13 cellular contexts compared by ENCODE assay signal in genomic region chr15:37111427-37111717, GRCh38. TPM values are rescaled to one million over a fixed set of nuclear protein-coding genes. Genes with fewer than 3 reads are reported as not detected.
DNase-seq lines count a peak whose midpoint lies in the region; ATAC-seq and TF ChIP-seq lines count a peak whose summit lies in the region.
"Had no signal": no experiment of that assay in that cellular context is flagged by ENCODE, and none has a peak within 500 bp of the region (broad histone marks: within the 10 kb centered on the region; RNA-seq: fewer than 3 reads in every experiment).

No MANE protein-coding gene starts in this region.

- H3K9ac ChIP-seq in H9 (ENCODE audit: extremely low read depth, insufficient read length, low read length) (no peak overlapping the region), iPS-15b (ENCODE audit: low read depth, low read length) (no peak overlapping the region)

- H3K9me3 Mint-ChIP-seq in H9 = peaks cover 0 to 3% of the 10 kb centered on the region in 2 experiments; a peak in 3 of 5 replicates
- H3K9me3 Mint-ChIP-seq in activated T-helper 17 cell treated with anti-CD3 and anti-CD28 coated beads, Interleukin-2, amount 50 U/mL, for 72 hours = peaks cover 4% of the 10 kb centered on the region
- peaks cover 4 to 6% of the 10 kb centered on the region in 2 donors for H3K9me3 Mint-ChIP-seq in natural killer cell
- H3K9me3 Mint-ChIP-seq: CD4-positive, alpha-beta T cell had no signal

- H4K20me1 ChIP-seq in H9 (ENCODE audit: control insufficient read depth, insufficient read depth, insufficient read length) = peaks cover 2% of the 10 kb centered on the region

- H3T11ph ChIP-seq in H9 (ENCODE audit: low read length) = no peak overlapping the region

- H2BK5ac ChIP-seq in H9 (ENCODE audit: insufficient read length, low read length) = no peak overlapping the region

- intact Hi-C loops in natural killer cell (cut with micrococcal nuclease) = no loop called here

- H4K8ac ChIP-seq in H9 (replicated peaks; ENCODE audit: insufficient read length, low read depth, low read length) = no peak overlapping the region

- H3K9me3 ChIP-seq in H9 (ENCODE audit: control insufficient read depth, low read depth, low read length) (no peaks in the 10 kb centered on the region), iPS-15b (ENCODE audit: control insufficient read depth, insufficient read depth, low read length) (no peaks in the 10 kb centered on the region)

- H3K4me3 Mint-ChIP-seq in H9 = peak overlapping the region; percentile 61 to 89
- peak overlapping the region; percentile 23 for H3K4me3 Mint-ChIP-seq in activated T-helper 17 cell treated with anti-CD3 and anti-CD28 coated beads, Interleukin-2, amount 50 U/mL, for 72 hours
- H3K4me3 Mint-ChIP-seq in natural killer cell = no peak overlapping the region
- H3K4me3 Mint-ChIP-seq: CD4-positive, alpha-beta T cell had no signal

- H3K79me2 ChIP-seq in H9 (ENCODE audit: insufficient read depth, low read length) = no peaks in the 10 kb centered on the region

- no peak for TF ChIP-seq CTCF in H9 (conservative IDR thresholded peaks at IDR 0.05)
- TF ChIP-seq CTCF in retinal pigment epithelial cell (conservative IDR thresholded peaks at IDR 0.05; ENCODE audit: low read depth, low read length) = no peak
- no peak for TF ChIP-seq CTCF in natural killer cell (IDR thresholded peaks at IDR 0.05)

- H3K23me2 ChIP-seq in H9 (ENCODE audit: insufficient read length, low read depth, low read length, poor library complexity, severe bottlenecking) = peaks cover 22% of the 10 kb centered on the region

- H2AFZ ChIP-seq in H9 (ENCODE audit: low read length) = no peak overlapping the region

- H3K4ac ChIP-seq in H9 (ENCODE audit: low read depth, low read length) = no peak overlapping the region

- no peaks in the 10 kb centered on the region; a peak in 1 of 7 replicates for H3K36me3 Mint-ChIP-seq in H9 (ENCODE audit: insufficient read depth in 1 of 3, low read depth in 3 of 3)
- peaks cover 20% of the 10 kb centered on the region for H3K36me3 Mint-ChIP-seq in activated T-helper 17 cell treated with anti-CD3 and anti-CD28 coated beads, Interleukin-2, amount 50 U/mL, for 72 hours (ENCODE audit: low read depth)
- peaks cover 28% of the 10 kb centered on the region for H3K36me3 Mint-ChIP-seq in natural killer cell

- no peak overlapping the region for H2AK5ac ChIP-seq in H9 (ENCODE audit: insufficient read length, low read length)

- H2BK120ac ChIP-seq in H9 (ENCODE audit: low read depth, low read length, poor library complexity, severe bottlenecking) = no peak overlapping the region

- DNase-seq in H9 (no peak), retinal pigment epithelial cell (ENCODE audit: low read depth) (no peak), UCSD-AML1 (lab: John Stamatoyannopoulos, UW; ENCODE audit: unreplicated experiment) (no peak), NCI-H2171 (lab: John Stamatoyannopoulos, UW) (no peak), natural killer cell (no peak)
- DNase-seq: amniotic stem cell; CD4-positive, alpha-beta T cell; NCI-H187 had no signal

- no peak overlapping the region for H2BK12ac ChIP-seq in H9 (ENCODE audit: insufficient read length, low read depth, low read length)

- no peak overlapping the region for H4K5ac ChIP-seq in H9 (ENCODE audit: insufficient read length, low read depth, low read length)

- no peak overlapping the region for H3K14ac ChIP-seq in H9 (ENCODE audit: insufficient read depth, low read length)

- H4K91ac ChIP-seq in H9 (ENCODE audit: insufficient read length, low read depth, low read length) = no peak overlapping the region

- WGBS in H9 (ENCODE audit: extremely low coverage, insufficient read length, low lambda C conversion rate) = no CpG with 5 or more reads among the region's 3 CpGs

- H2BK15ac ChIP-seq in H9 (ENCODE audit: low read depth, low read length) = no peak overlapping the region

- no peaks in the 10 kb centered on the region for H3K36me3 ChIP-seq in iPS-15b (ENCODE audit: control insufficient read depth, insufficient read depth, low read length)

- H3K4me2 ChIP-seq in H9 (ENCODE audit: insufficient read depth, insufficient read length, low read length) = peak overlapping the region; percentile 83

- no peak overlapping the region for H2BK20ac ChIP-seq in H9 (ENCODE audit: low read depth, low read length, poor library complexity, severe bottlenecking)

- H3K4me1 Mint-ChIP-seq in H9 (peaks cover 53 to 63% of the 10 kb centered on the region in 2 experiments), natural killer cell (no peaks in the 10 kb centered on the region)
- no peaks in the 10 kb centered on the region for H3K4me1 Mint-ChIP-seq in activated T-helper 17 cell treated with anti-CD3 and anti-CD28 coated beads, Interleukin-2, amount 50 U/mL, for 72 hours

- no peak overlapping the region for H3K27ac ChIP-seq in H9 (ENCODE audit: insufficient read length, low read depth, low read length)

- no peaks in the 10 kb centered on the region for H3K79me1 ChIP-seq in H9 (ENCODE audit: insufficient read depth, low read depth, low read length, poor library complexity, severe bottlenecking)

- H3K18ac ChIP-seq in H9 (ENCODE audit: insufficient read length, low read depth, low read length) = no peak overlapping the region

- H3K4me3 ChIP-seq in iPS-15b (ENCODE audit: low read depth, low read length) (peak overlapping the region; percentile 61), retinal pigment epithelial cell (ENCODE audit: low read length) (peak overlapping the region; percentile 63)

- no peak overlapping the region for H3K56ac ChIP-seq in H9 (ENCODE audit: insufficient read length, low read depth, low read length)

- H3K4me1 ChIP-seq in H9 (ENCODE audit: insufficient read depth, low read length) (peaks cover 4% of the 10 kb centered on the region), iPS-15b (ENCODE audit: control insufficient read depth, insufficient read depth, low read length) (peaks cover 33% of the 10 kb centered on the region)

- no peak overlapping the region for H3K23ac ChIP-seq in H9 (ENCODE audit: insufficient read length, low read depth, low read length)

- ATAC-seq in activated T-helper 17 cell treated with anti-CD3 and anti-CD28 coated beads, Interleukin-2, amount 50 U/mL, for 72 hours (replicated peaks) = no peak
- ATAC-seq in HG03469 (IDR thresholded peaks at IDR 0.05; ENCODE audit: unreplicated experiment) = no peak
- ATAC-seq in natural killer cell = no peak

- H3K27ac Mint-ChIP-seq in H9 (no peak overlapping the region), natural killer cell (no peak overlapping the region)
- no peak overlapping the region for H3K27ac Mint-ChIP-seq in activated T-helper 17 cell treated with anti-CD3 and anti-CD28 coated beads, Interleukin-2, amount 50 U/mL, for 72 hours
- H3K27ac Mint-ChIP-seq: CD4-positive, alpha-beta T cell had no signal

- H3K27me3 Mint-ChIP-seq in H9 (ENCODE audit: low read depth) (peaks cover 96% of the 10 kb centered on the region), natural killer cell (ENCODE audit: low read depth in 2 of 2) (peaks cover 49 to 61% of the 10 kb centered on the region in 2 donors)
- H3K27me3 Mint-ChIP-seq in activated T-helper 17 cell treated with anti-CD3 and anti-CD28 coated beads, Interleukin-2, amount 50 U/mL, for 72 hours = peaks cover 82% of the 10 kb centered on the region

- H3K27me3 ChIP-seq in H9 (ENCODE audit: insufficient read depth, low read length) (peaks cover 51% of the 10 kb centered on the region; the same call in 1 of the 2 replicates), iPS-15b (ENCODE audit: control insufficient read depth, insufficient read depth, low read length) (peaks cover 74% of the 10 kb centered on the region)

RNA-seq across cellular contexts. Expression of gene MEIS2, which starts 11.0 kb away (rescaled TPM):
- total RNA-seq in H9 (2021) = 0.35 and 0.50 TPM in 2 replicates
- total RNA-seq in activated T-helper 17 cell treated with anti-CD3 and anti-CD28 coated beads, Interleukin-2, amount 50 U/mL, for 72 hours = not detected
- under 1 TPM in 1 of 3 donors, not detected in 2; 0.35 TPM for total RNA-seq in natural killer cell
- total RNA-seq: activated CD8-positive, alpha-beta memory T cell treated with anti-CD3 and anti-CD28 coated beads for 36 hours; CD4-positive, alpha-beta T cell; T-helper 2 cell treated with Interferon-gamma antibody and Interleukin-4, amounts not matched to agents 100 ng/mL and 5 ng/mL, for 36 hours had no signal
